10 cellular contexts compared by ENCODE assay signal in the genomic region with DNA sequence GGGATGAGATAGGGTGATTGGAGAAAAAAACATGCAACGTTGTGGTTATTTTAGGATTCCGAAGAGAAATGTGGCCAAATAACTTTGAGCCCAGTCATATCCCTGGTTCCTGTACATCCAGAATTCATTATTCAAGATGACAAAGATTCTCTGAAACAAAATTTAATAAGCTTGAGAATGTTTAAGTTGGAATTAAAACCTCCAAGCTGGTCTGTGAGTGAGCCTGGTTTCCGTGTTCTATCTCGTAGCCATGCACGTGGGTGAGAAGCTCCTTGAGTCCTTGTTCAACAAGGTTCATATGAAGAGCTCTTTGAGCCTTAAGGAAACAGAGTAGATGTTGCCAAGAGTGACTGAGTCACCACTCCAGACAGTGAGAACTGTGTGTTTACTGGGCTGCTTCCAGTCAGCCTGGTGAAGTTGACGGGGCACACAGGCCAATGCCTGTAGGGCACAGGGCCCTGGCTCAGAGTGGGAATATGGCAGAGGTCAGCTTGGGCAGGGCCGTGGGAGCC.
DNase-seq lines count a peak whose midpoint lies in the region; ATAC-seq and TF ChIP-seq lines count a peak whose summit lies in the region.
"Had no signal": no experiment of that assay in that cellular context is flagged by ENCODE, and none has a peak within 500 bp of the region (broad histone marks: within the 10 kb centered on the region; RNA-seq: fewer than 3 reads in every experiment).

No MANE protein-coding gene starts in this region.

- no peak overlapping the region for H3K4me3 Mint-ChIP-seq in T-helper 17 cell

- H3K27me3 Mint-ChIP-seq in T-helper 17 cell = peaks cover 40% of the 10 kb centered on the region

- POLR2A ChIA-PET in AG04449 (lab: Yijun Ruan, JAX) = interaction anchor here (0.8 to 1.0 kb wide), 6 partner anchors 10 to 369 kb away, joined by 3 to 7 read pairs (median 4); no protein-coding TSS in a partner anchor

- no peak for TF ChIP-seq CTCF in AG04449 (IDR thresholded peaks at IDR 0.05; ENCODE audit: insufficient read depth, low read length, missing control alignments)

- DNase-seq in AG04449 (ENCODE audit: low read depth, low spot score) = peak; percentile 99
- peak; percentile 99 for DNase-seq in M059J (ENCODE audit: low read depth)
- peak; percentile 56 to 95 for DNase-seq in dermis microvascular lymphatic vessel endothelial cell (ENCODE audit: low read depth in 2 of 2)
- DNase-seq in mucosa of gallbladder (ENCODE audit: low spot score) = peak; percentile 30
- DNase-seq in NCI-H748 (lab: John Stamatoyannopoulos, UW; ENCODE audit: unreplicated experiment) = no peak
- DNase-seq in HK-2 (ENCODE audit: unreplicated experiment) = no peak
- no peak for DNase-seq in T-helper 17 cell
- no peak for DNase-seq in NCI-H2107 (lab: John Stamatoyannopoulos, UW)
- DNase-seq: activated CD8-positive, alpha-beta memory T cell treated with anti-CD3 and anti-CD28 coated beads, Interleukin-2, amount 50 U/mL, for 48 hours; NK-92 treated with Interleukin-12 subunit alpha and Interleukin-12 subunit beta, amount 100 ng/mL, for 24 hours had no signal

- CTCF ChIA-PET in AG04449 (lab: Yijun Ruan, JAX) = interaction anchor here (1.2 to 11.8 kb wide), 9 partner anchors 7 to 214 kb away, joined by 4 to 121 read pairs (median 9); no protein-coding TSS in a partner anchor

- no peaks in the 10 kb centered on the region for H3K4me1 Mint-ChIP-seq in T-helper 17 cell

- no peak overlapping the region for H3K4me3 ChIP-seq in AG04449 (ENCODE audit: low read depth, low read length)

- no peaks in the 10 kb centered on the region for H3K9me3 ChIP-seq in T-helper 17 cell (ENCODE audit: control insufficient read depth, low read length, poor library complexity, severe bottlenecking)

- H3K36me3 Mint-ChIP-seq in T-helper 17 cell (ENCODE audit: low read depth) = peaks cover 2% of the 10 kb centered on the region

- ATAC-seq in T-helper 17 cell = no peak

- H3K27ac Mint-ChIP-seq in T-helper 17 cell = no peak overlapping the region

Comparison
In these comparisons a context has a peak if more than half of its experiments do, and no peak if none do; other contexts are left out.
1. DNase-seq: peak in AG04449 (single experiment), M059J (single experiment), dermis microvascular lymphatic vessel endothelial cell (2 of 2) and mucosa of gallbladder (single experiment); none in NCI-H748 (single experiment), HK-2 (single experiment), T-helper 17 cell (0 of 3) and NCI-H2107 (single experiment).